ENCODE assay signal across 8 cellular contexts in genomic region chr1:226549937-226550670, GRCh38. TPM values are rescaled to one million over a fixed set of nuclear protein-coding genes. Genes with fewer than 3 reads are reported as not detected.
A peak's percentile ranks its signal among the peaks of the same experiment; 100 is the strongest.
DNase-seq lines count a peak whose midpoint lies in the region; ATAC-seq and TF ChIP-seq lines count a peak whose summit lies in the region.

No MANE protein-coding gene starts in this region.

- peak in 1 of 2 donors; percentile 17 for TF ChIP-seq POLR2A in uterus (IDR thresholded peaks at IDR 0.05)

- ATAC-seq in HG03378 (IDR thresholded peaks at IDR 0.05; ENCODE audit: unreplicated experiment) = peak; percentile 48
- ATAC-seq in esophagus mucosa = peak; percentile 23
- ATAC-seq in naive B cell (ENCODE audit: low read depth in 2 of 2) = peak; percentile 22 to 39
- ATAC-seq in GM21528 (IDR thresholded peaks at IDR 0.05; ENCODE audit: low FRiP score, unreplicated experiment) = no peak
- no peak for ATAC-seq in GM18498 (IDR thresholded peaks at IDR 0.05; ENCODE audit: unreplicated experiment)

- H3K4me3 Mint-ChIP-seq in naive B cell = peak overlapping the region; percentile 80 to 91 (median 86)

- H3K27me3 ChIP-seq in WERI-Rb-1 (ENCODE audit: insufficient read depth, low read depth, severe bottlenecking) = peaks cover 9% of the 10 kb centered on the region
- no peaks in the 10 kb centered on the region for H3K27me3 ChIP-seq in uterus

- peaks cover 13 to 17% (median 16%) of the 10 kb centered on the region in 3 donors for H3K4me1 Mint-ChIP-seq in naive B cell

- intact Hi-C loops in uterus (cut with DNase I; ENCODE audit: low total_unique reads) = loop anchor here (10.0 kb wide), 2 partner anchors 55 to 285 kb away; no protein-coding TSS in a partner anchor

- H3K27me3 Mint-ChIP-seq in naive B cell = peaks cover 47 to 60% (median 60%) of the 10 kb centered on the region in 3 donors

- H3K4me3 ChIP-seq in WERI-Rb-1 (ENCODE audit: low read depth, low read length) (peak overlapping the region; percentile 41), uterus (peak overlapping the region; percentile 29 to 55)

- no peak overlapping the region for H3K27ac ChIP-seq in WERI-Rb-1
- H3K27ac ChIP-seq in uterus = peak overlapping the region; percentile 65 to 72

- TF ChIP-seq CTCF in WERI-Rb-1 (IDR thresholded peaks at IDR 0.05; ENCODE audit: low read depth, low read length) (no peak), uterus (IDR thresholded peaks at IDR 0.05) (peak in 1 of 4 experiments; percentile 18)

- H3K27ac Mint-ChIP-seq in naive B cell = peak overlapping the region in 2 of 6 donors; percentile 10 to 44

- DNase-seq in DMS79 (lab: John Stamatoyannopoulos, UW) = peak; percentile 68
- DNase-seq in WERI-Rb-1 = no peak
- peak; percentile 12 for DNase-seq in naive B cell
- peak; percentile 40 to 60 for DNase-seq in uterus

- no peaks in the 10 kb centered on the region for H3K36me3 Mint-ChIP-seq in naive B cell

- H3K9me3 Mint-ChIP-seq in naive B cell = no peaks in the 10 kb centered on the region

- H3K36me3 ChIP-seq in WERI-Rb-1 = no peaks in the 10 kb centered on the region
- H3K36me3 ChIP-seq in uterus = no peaks in the 10 kb centered on the region

- peaks cover 4 to 5% of the 10 kb centered on the region in 2 donors for H3K4me1 ChIP-seq in uterus

- H3K9me3 ChIP-seq in WERI-Rb-1 (ENCODE audit: severe bottlenecking) (no peaks in the 10 kb centered on the region), uterus (no peaks in the 10 kb centered on the region)

RNA-seq across cellular contexts. Expression of gene STUM, which starts 1.5 kb away (rescaled TPM):
- 0.24 TPM for total RNA-seq in esophagus mucosa
- under 1 TPM in 1 of 6 donors, not detected in 5; 0.04 TPM for polyA plus RNA-seq in naive B cell (ENCODE audit: low read depth in 6 of 6)
- 1 to 10 TPM in 3 of 4 donors, under 1 TPM in 1; 0.88 to 9.1 (median 2.2) TPM for total RNA-seq in uterus

Comparison
In these comparisons a context has a peak if more than half of its experiments do, and no peak if none do; other contexts are left out.
1. ATAC-seq: peak in HG03378 (single experiment), esophagus mucosa (single experiment) and naive B cell (2 of 2); none in GM21528 (single experiment) and GM18498 (single experiment).